8 cellular contexts compared by ENCODE assay signal in genomic region chr12:45130881-45131281, GRCh38.
A peak's percentile ranks its signal among the peaks of the same experiment; 100 is the strongest.
DNase-seq lines count a peak whose midpoint lies in the region; ATAC-seq and TF ChIP-seq lines count a peak whose summit lies in the region.

No MANE protein-coding gene starts in this region.

- no peaks in the 10 kb centered on the region for H3K36me3 Mint-ChIP-seq in CD8-positive, alpha-beta T cell
- H3K36me3 Mint-ChIP-seq in activated CD8-positive, alpha-beta memory T cell treated with anti-CD3 and anti-CD28 coated beads, Interleukin-2, amount 10 ng/mL, durations not matched to agents 7 days and 5 days = no peaks in the 10 kb centered on the region

- H3K4me1 ChIP-seq in CD8-positive, alpha-beta T cell (ENCODE audit: insufficient read depth, low read length) = no peaks in the 10 kb centered on the region
- H3K4me1 ChIP-seq in neuronal stem cell (ENCODE audit: control insufficient read depth in 2 of 2, insufficient read depth in 1 of 2, low read depth in 1 of 2, low read length in 2 of 2) = peaks cover 0 to 5% of the 10 kb centered on the region in 2 donors

- no peak overlapping the region for H4K8ac ChIP-seq in neuronal stem cell (ENCODE audit: low read depth, low read length)

- no CpG with 5 or more reads among the region's 3 CpGs for WGBS in neuronal stem cell (ENCODE audit: extremely low coverage in 2 of 2, insufficient read length in 2 of 2, insufficient replicate concordance in 1 of 2), 2 donors

- peak; percentile 38 for TF ChIP-seq CTCF in CD8-positive, alpha-beta T cell (IDR thresholded peaks at IDR 0.05)
- TF ChIP-seq CTCF in fibroblast of pulmonary artery (IDR thresholded peaks at IDR 0.05; ENCODE audit: low read length, missing control alignments) = peak; percentile 79

- H3K9me3 Mint-ChIP-seq in CD8-positive, alpha-beta T cell = no peaks in the 10 kb centered on the region
- no peaks in the 10 kb centered on the region for H3K9me3 Mint-ChIP-seq in activated CD8-positive, alpha-beta memory T cell treated with anti-CD3 and anti-CD28 coated beads, Interleukin-2, amount 10 ng/mL, durations not matched to agents 7 days and 5 days (ENCODE audit: low read depth)

- H3K36me3 ChIP-seq in CD8-positive, alpha-beta T cell (ENCODE audit: insufficient read depth, low read length) = no peaks in the 10 kb centered on the region
- no peaks in the 10 kb centered on the region for H3K36me3 ChIP-seq in neuronal stem cell (replicated peaks in 1 of 2; ENCODE audit: control insufficient read depth in 2 of 2, insufficient read depth in 2 of 2, low read length in 2 of 2)

- H2AK5ac ChIP-seq in neuronal stem cell (ENCODE audit: low read depth, low read length) = no peak overlapping the region

- H3K18ac ChIP-seq in neuronal stem cell (ENCODE audit: low read length) = no peak overlapping the region

- no peaks in the 10 kb centered on the region for H3K9me3 ChIP-seq in CD8-positive, alpha-beta T cell (ENCODE audit: low read length)
- no peaks in the 10 kb centered on the region for H3K9me3 ChIP-seq in neuronal stem cell (replicated peaks in 1 of 2; ENCODE audit: control insufficient read depth in 2 of 2, insufficient read depth in 1 of 2, low read depth in 1 of 2, low read length in 2 of 2)

- no peak overlapping the region for H3K14ac ChIP-seq in neuronal stem cell (ENCODE audit: low read length)

- H2BK12ac ChIP-seq in neuronal stem cell (ENCODE audit: low read length) = no peak overlapping the region

- H4K91ac ChIP-seq in neuronal stem cell (ENCODE audit: low read depth, low read length, poor library complexity) = no peak overlapping the region

- no peak for ATAC-seq in CD8-positive, alpha-beta T cell
- ATAC-seq in GM18909 (IDR thresholded peaks at IDR 0.05; ENCODE audit: poor library complexity, unreplicated experiment) (peak; percentile 87), HG03378 (IDR thresholded peaks at IDR 0.05; ENCODE audit: unreplicated experiment) (peak; percentile 90), HG02852 (IDR thresholded peaks at IDR 0.05; ENCODE audit: unreplicated experiment) (no peak)
- ATAC-seq in activated CD8-positive, alpha-beta memory T cell treated with anti-CD3 and anti-CD28 coated beads, Interleukin-2, amount 10 ng/mL, durations not matched to agents 7 days and 5 days = peak; percentile 70

- no peak overlapping the region for H3K23ac ChIP-seq in neuronal stem cell (ENCODE audit: low read depth, low read length, poor library complexity)

- H3K4me1 Mint-ChIP-seq in CD8-positive, alpha-beta T cell (ENCODE audit: low read depth) = no peaks in the 10 kb centered on the region
- H3K4me1 Mint-ChIP-seq in activated CD8-positive, alpha-beta memory T cell treated with anti-CD3 and anti-CD28 coated beads, Interleukin-2, amount 10 ng/mL, durations not matched to agents 7 days and 5 days = no peaks in the 10 kb centered on the region

- DNase-seq in CD8-positive, alpha-beta T cell = peak in 3 of 7 experiments; percentile 5 to 19 (median 11)
- DNase-seq in NCI-H524 (lab: John Stamatoyannopoulos, UW) (peak; percentile 13 to 75), fibroblast of pulmonary artery (ENCODE audit: low read depth) (peak; percentile 79), neuronal stem cell (ENCODE audit: low spot score) (peak; percentile 56)
- peak; percentile 64 for DNase-seq in activated CD8-positive, alpha-beta memory T cell treated with anti-CD3 and anti-CD28 coated beads, Interleukin-2, amount 10 ng/mL, durations not matched to agents 7 days and 5 days

- H3K27me3 Mint-ChIP-seq in CD8-positive, alpha-beta T cell (ENCODE audit: low read depth) = peaks cover 9% of the 10 kb centered on the region
- H3K27me3 Mint-ChIP-seq in activated CD8-positive, alpha-beta memory T cell treated with anti-CD3 and anti-CD28 coated beads, Interleukin-2, amount 10 ng/mL, durations not matched to agents 7 days and 5 days = peaks cover 51% of the 10 kb centered on the region

- H3K27me3 ChIP-seq in CD8-positive, alpha-beta T cell (ENCODE audit: insufficient read depth, low read length) = no peaks in the 10 kb centered on the region
- H3K27me3 ChIP-seq in neuronal stem cell (ENCODE audit: control insufficient read depth in 3 of 3, insufficient read depth in 3 of 3, low read depth in 1 of 3, low read length in 3 of 3) = peaks cover 0 to 5% (median 0%) of the 10 kb centered on the region in 3 experiments

- H2AFZ ChIP-seq in neuronal stem cell (ENCODE audit: low read length) = no peak overlapping the region

- no peak overlapping the region for H3K9ac ChIP-seq in neuronal stem cell (ENCODE audit: low read depth, low read length, poor library complexity)

- no peak overlapping the region for H2BK120ac ChIP-seq in neuronal stem cell (ENCODE audit: low read depth, low read length)

- H3K4me2 ChIP-seq in neuronal stem cell (ENCODE audit: insufficient read depth, low read length, poor library complexity, severe bottlenecking) = no peak overlapping the region

- POLR2A ChIA-PET in CD8-positive, alpha-beta T cell (lab: Charles Lee) = no interaction called here

- H3K27ac Mint-ChIP-seq in CD8-positive, alpha-beta T cell = no peak overlapping the region
- no peak overlapping the region for H3K27ac Mint-ChIP-seq in activated CD8-positive, alpha-beta memory T cell treated with anti-CD3 and anti-CD28 coated beads, Interleukin-2, amount 10 ng/mL, durations not matched to agents 7 days and 5 days

- no peaks in the 10 kb centered on the region for H3K79me1 ChIP-seq in neuronal stem cell (ENCODE audit: low read depth, low read length)

- H3K27ac ChIP-seq in CD8-positive, alpha-beta T cell (ENCODE audit: low read depth, low read length) = no peak overlapping the region
- no peak overlapping the region for H3K27ac ChIP-seq in neuronal stem cell (replicated peaks; ENCODE audit: low read length)

- H3K4me3 Mint-ChIP-seq in CD8-positive, alpha-beta T cell = no peak overlapping the region
- no peak overlapping the region for H3K4me3 Mint-ChIP-seq in activated CD8-positive, alpha-beta memory T cell treated with anti-CD3 and anti-CD28 coated beads, Interleukin-2, amount 10 ng/mL, durations not matched to agents 7 days and 5 days

- no peak overlapping the region for H3K4me3 ChIP-seq in CD8-positive, alpha-beta T cell (ENCODE audit: low read depth, low read length)
- H3K4me3 ChIP-seq in fibroblast of pulmonary artery (replicated peaks; ENCODE audit: low read depth, low read length) (no peak overlapping the region), neuronal stem cell (ENCODE audit: low read length in 2 of 2) (no peak overlapping the region)

- CTCF ChIA-PET in CD8-positive, alpha-beta T cell (lab: Charles Lee) = interaction anchor here (1.5 kb wide), 1 partner anchor 10 kb away, joined by 3 read pairs; no protein-coding TSS in a partner anchor
- CTCF ChIA-PET in activated CD8-positive, alpha-beta memory T cell treated with anti-CD3 and anti-CD28 coated beads, Interleukin-2, amount 10 ng/mL, durations not matched to agents 7 days and 5 days (lab: Charles Lee) = interaction anchor here (0.7 to 1.9 kb wide), 3 partner anchors 9 to 196 kb away, joined by 3 to 5 read pairs (median 3); no protein-coding TSS in a partner anchor

- no peak overlapping the region for H3K4ac ChIP-seq in neuronal stem cell (ENCODE audit: low read length)

- H2BK15ac ChIP-seq in neuronal stem cell (ENCODE audit: low read length) = no peak overlapping the region

- intact Hi-C loops in CD8-positive, alpha-beta T cell (cut with DNase I, micrococcal nuclease) = no loop called here

- H2BK5ac ChIP-seq in neuronal stem cell (ENCODE audit: low read length) = no peak overlapping the region

Comparison
In these comparisons a context has a peak if more than half of its experiments do, and no peak if none do; other contexts are left out.
1. ATAC-seq: peak in GM18909 (single experiment), HG03378 (single experiment) and activated CD8-positive, alpha-beta memory T cell treated with anti-CD3 and anti-CD28 coated beads, Interleukin-2, amount 10 ng/mL, durations not matched to agents 7 days and 5 days (single experiment); none in CD8-positive, alpha-beta T cell (single experiment) and HG02852 (single experiment).